ENCODE assay signal across 1 cellular context in genomic region chr11:44737222-44737621, GRCh38.
TF ChIP-seq lines count a peak whose summit lies in the region.

No MANE protein-coding gene starts in this region.

TF ChIP-seq in H1, 55 proteins besides CTCF, POLR2A, EP300 and RAD21:
- TF ChIP-seq KDM5A (IDR thresholded peaks at IDR 0.05; ENCODE audit: low read length) (no peak), BCL11A (IDR thresholded peaks at IDR 0.05; ENCODE audit: low read depth in 2 of 2, low read length in 2 of 2) (no peak), NANOG (IDR thresholded peaks at IDR 0.05; ENCODE audit: insufficient read depth, low read depth, low read length, poor library complexity, severe bottlenecking) (no peak), YY1 (IDR thresholded peaks at IDR 0.05; ENCODE audit: low read depth, low read length) (no peak), RFX5 (IDR thresholded peaks at IDR 0.05; ENCODE audit: borderline replicate concordance, low read depth, low read length) (no peak), MAFK (IDR thresholded peaks at IDR 0.05; ENCODE audit: low read depth, low read length) (no peak), TCF12 (IDR thresholded peaks at IDR 0.05; ENCODE audit: low read depth, low read length) (no peak), TAF1 (IDR thresholded peaks at IDR 0.05; ENCODE audit: low read depth, low read length) (no peak), CEBPB (IDR thresholded peaks at IDR 0.05; ENCODE audit: low read depth, low read length) (no peak), SAP30 (IDR thresholded peaks at IDR 0.05; ENCODE audit: insufficient read depth, insufficient replicate concordance, low read length) (no peak), SIRT6 (IDR thresholded peaks at IDR 0.05; ENCODE audit: low read length) (no peak), SP4 (IDR thresholded peaks at IDR 0.05; ENCODE audit: low read length) (no peak), CTBP2 (IDR thresholded peaks at IDR 0.05; ENCODE audit: borderline replicate concordance, insufficient read depth, insufficient read length, low read length) (no peak)
- TF ChIP-seq, protein P1, sequence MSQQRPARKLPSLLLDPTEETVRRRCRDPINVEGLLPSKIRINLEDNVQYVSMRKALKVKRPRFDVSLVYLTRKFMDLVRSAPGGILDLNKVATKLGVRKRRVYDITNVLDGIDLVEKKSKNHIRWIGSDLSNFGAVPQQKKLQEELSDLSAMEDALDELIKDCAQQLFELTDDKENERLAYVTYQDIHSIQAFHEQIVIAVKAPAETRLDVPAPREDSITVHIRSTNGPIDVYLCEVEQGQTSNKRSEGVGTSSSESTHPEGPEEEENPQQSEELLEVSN (IDR thresholded peaks at IDR 0.05): no peak
